32 cellular contexts compared by ENCODE assay signal in genomic region chr10:3143791-3144434, GRCh38.
"Had no signal": no experiment of that assay in that cellular context is flagged by ENCODE, and none has a peak within 500 bp of the region (broad histone marks: within the 10 kb centered on the region; RNA-seq: fewer than 3 reads in every experiment).

No MANE protein-coding gene starts in this region.

- H3K27ac Mint-ChIP-seq: activated B cell treated with CpG ODN at 0.5 μM for 24 hours; activated CD8-positive, alpha-beta T cell treated with anti-CD3 and anti-CD28 coated beads for 36 hours; activated naive CD4-positive, alpha-beta T cell treated with anti-CD3 and anti-CD28 coated beads for 36 hours; activated naive CD8-positive, alpha-beta T cell treated with anti-CD3 and anti-CD28 coated beads, Interleukin-2, amount 10 ng/mL, durations not matched to agents 7 days and 5 days; activated T-helper 2 cell treated with anti-CD3 and anti-CD28 coated beads, Interferon-gamma antibody, Interleukin-2, Interleukin-4, amounts not matched to agents 10 μg/mL and 5 μg/mL and 100 μg/mL, durations not matched to agents 14 hours and 24 hours and 36 hours; brain; T-helper 17 cell; T-helper 2 cell treated with Interferon-gamma antibody and Interleukin-4, amounts not matched to agents 5 μg/mL and 100 μg/mL, for 36 hours had no signal

- H3K27me3 Mint-ChIP-seq: activated B cell treated with CpG ODN at 0.5 μM for 24 hours; activated CD8-positive, alpha-beta T cell treated with anti-CD3 and anti-CD28 coated beads for 36 hours; activated naive CD8-positive, alpha-beta T cell treated with anti-CD3 and anti-CD28 coated beads, Interleukin-2, amount 10 ng/mL, durations not matched to agents 7 days and 5 days; brain; T-helper 17 cell had no signal

- ATAC-seq: activated CD4-positive, CD25-positive, alpha-beta regulatory T cell treated with anti-CD3 and anti-CD28 coated beads, Interleukin-2, amount 50 U/mL, for 24 hours; activated CD8-positive, alpha-beta T cell treated with anti-CD3 and anti-CD28 coated beads for 36 hours; foreskin keratinocyte; gastrocnemius medialis; T-helper 17 cell had no signal

- DNase-seq: activated B cell treated with CpG ODN at 0.5 μM for 24 hours; activated CD4-positive, alpha-beta T cell treated with anti-CD3 and anti-CD28 coated beads for 48 hours; activated CD4-positive, alpha-beta T cell treated with anti-CD3 and anti-CD28 coated beads, Interleukin-2, amount 50 U/mL, for 1 hour; activated CD4-positive, alpha-beta T cell treated with anti-CD3 and anti-CD28 coated beads, Interleukin-2, amount 50 U/mL, for 48 hours; activated CD8-positive, alpha-beta memory T cell treated with anti-CD3 and anti-CD28 coated beads for 24 hours; activated CD8-positive, alpha-beta T cell treated with anti-CD3 and anti-CD28 coated beads for 36 hours; activated gamma-delta T cell treated with Interleukin-2 at 50 U/mL for 16 hours; activated naive CD4-positive, alpha-beta T cell treated with anti-CD3 and anti-CD28 coated beads for 36 hours; activated naive CD8-positive, alpha-beta T cell treated with anti-CD3 and anti-CD28 coated beads, Interleukin-2, amount 10 ng/mL, durations not matched to agents 7 days and 5 days; central memory CD4-positive, alpha-beta T cell; cerebellar nuclear complex; colonic mucosa; effector CD8-positive, alpha-beta T cell; foreskin keratinocyte; gastrocnemius medialis; glutamatergic neuron; heart left ventricle; T-helper 1 cell; T-helper 17 cell; T1000; WERI-Rb-1 had no signal

- H3K4me1 Mint-ChIP-seq: activated B cell treated with CpG ODN at 0.5 μM for 24 hours; activated naive CD8-positive, alpha-beta T cell treated with anti-CD3 and anti-CD28 coated beads, Interleukin-2, amount 10 ng/mL, durations not matched to agents 7 days and 5 days had no signal

- H3K4me3 Mint-ChIP-seq: activated B cell treated with CpG ODN at 0.5 μM for 24 hours; activated CD8-positive, alpha-beta T cell treated with anti-CD3 and anti-CD28 coated beads for 36 hours; activated naive CD4-positive, alpha-beta T cell treated with anti-CD3 and anti-CD28 coated beads for 36 hours; activated naive CD8-positive, alpha-beta T cell treated with anti-CD3 and anti-CD28 coated beads, Interleukin-2, amount 10 ng/mL, durations not matched to agents 7 days and 5 days; activated T-helper 1 cell treated with anti-CD3 and anti-CD28 coated beads, Interleukin-12 subunit alpha, Interleukin-12 subunit beta, Interleukin-2, Interleukin-4 antibody, amounts not matched to agents 30 ng/mL and 10 ng/mL and 1 ng/mL, durations not matched to agents 14 hours and 24 hours and 36 hours; brain; T-helper 17 cell; T-helper 2 cell treated with Interferon-gamma antibody and Interleukin-4, amounts not matched to agents 5 μg/mL and 100 μg/mL, for 36 hours had no signal

- H3K4me1 ChIP-seq: breast epithelium, colonic mucosa, foreskin keratinocyte had no signal

- H3K27ac ChIP-seq: ascending aorta, colonic mucosa, esophagus muscularis mucosa, foreskin keratinocyte, gastrocnemius medialis, heart left ventricle, WERI-Rb-1 had no signal

- H3K9me3 ChIP-seq: ascending aorta, breast epithelium, colonic mucosa, esophagus muscularis mucosa, gastrocnemius medialis, heart left ventricle had no signal

- H3K9me3 Mint-ChIP-seq: activated B cell treated with CpG ODN at 0.5 μM for 24 hours; activated CD8-positive, alpha-beta T cell treated with anti-CD3 and anti-CD28 coated beads for 36 hours; activated naive CD4-positive, alpha-beta T cell treated with anti-CD3 and anti-CD28 coated beads for 36 hours; activated naive CD4-positive, alpha-beta T cell treated with anti-CD3 and anti-CD28 coated beads, Interleukin-2, amount 50 U/mL, for 72 hours; activated naive CD8-positive, alpha-beta T cell treated with anti-CD3 and anti-CD28 coated beads, Interleukin-2, amount 10 ng/mL, durations not matched to agents 7 days and 5 days; activated T-helper 1 cell treated with anti-CD3 and anti-CD28 coated beads, Interleukin-12 subunit alpha, Interleukin-12 subunit beta, Interleukin-2, Interleukin-4 antibody, amounts not matched to agents 30 ng/mL and 10 ng/mL and 1 ng/mL, durations not matched to agents 14 hours and 24 hours and 36 hours; activated T-helper 2 cell treated with anti-CD3 and anti-CD28 coated beads, Interferon-gamma antibody, Interleukin-2, Interleukin-4, amounts not matched to agents 10 μg/mL and 5 μg/mL and 100 μg/mL, durations not matched to agents 14 hours and 24 hours and 36 hours; brain; T-helper 2 cell treated with Interferon-gamma antibody and Interleukin-4, amounts not matched to agents 5 μg/mL and 100 μg/mL, for 36 hours had no signal

- FAIRE-seq: endometrium had no signal

- H3K27me3 ChIP-seq: ascending aorta, breast epithelium, cardiac muscle cell, colonic mucosa, esophagus muscularis mucosa, foreskin keratinocyte, gastrocnemius medialis, heart left ventricle had no signal

- H3K4me3 ChIP-seq: ascending aorta, breast epithelium, cardiac muscle cell, colonic mucosa, esophagus muscularis mucosa, gastrocnemius medialis, heart left ventricle had no signal
